In genomic region chr6:118968416-118968815, GRCh38 we compare ENCODE assay signal across 8 cellular contexts. TPM values are rescaled to one million over a fixed set of nuclear protein-coding genes. Genes with fewer than 3 reads are reported as not detected.
A peak's percentile ranks its signal among the peaks of the same experiment; 100 is the strongest.
DNase-seq lines count a peak whose midpoint lies in the region; ATAC-seq and TF ChIP-seq lines count a peak whose summit lies in the region.

No MANE protein-coding gene starts in this region.

- no peaks in the 10 kb centered on the region for H3K9me3 Mint-ChIP-seq in activated T-cell treated with anti-CD3 and anti-CD28 coated beads, Interleukin-2, amount 50 U/mL, for 24 hours

- ATAC-seq in HG03521 (IDR thresholded peaks at IDR 0.05; ENCODE audit: unreplicated experiment) (no peak), GM21737 (IDR thresholded peaks at IDR 0.05; ENCODE audit: unreplicated experiment) (no peak), HG02852 (IDR thresholded peaks at IDR 0.05; ENCODE audit: unreplicated experiment) (no peak)

- DNase-seq in COLO829 (ENCODE audit: low spot score), result peak; percentile 6
- peak; percentile 28 for DNase-seq in LNCaP clone FGC (ENCODE audit: low read depth)
- peak; percentile 4 for DNase-seq in mammary epithelial cell
- peak; percentile 59 for DNase-seq in myocyte (ENCODE audit: low read depth)
- DNase-seq in activated T-cell treated with anti-CD3 and anti-CD28 coated beads, Interleukin-2, amount 50 U/mL, for 24 hours, result no peak

- no peak overlapping the region for H3K27ac Mint-ChIP-seq in activated T-cell treated with anti-CD3 and anti-CD28 coated beads, Interleukin-2, amount 50 U/mL, for 24 hours

- H3K4me1 ChIP-seq in mammary epithelial cell (ENCODE audit: insufficient read depth, low read length), result no peaks in the 10 kb centered on the region

- H3K36me3 ChIP-seq in mammary epithelial cell (ENCODE audit: insufficient read depth, low read length), result no peaks in the 10 kb centered on the region

- H4K20me1 ChIP-seq in mammary epithelial cell (ENCODE audit: insufficient read depth, low read length), result no peaks in the 10 kb centered on the region

- H3K4me3 ChIP-seq in LNCaP clone FGC (ENCODE audit: low read depth, low read length), result no peak overlapping the region
- no peak overlapping the region for H3K4me3 ChIP-seq in mammary epithelial cell (replicated peaks in 1 of 3; ENCODE audit: insufficient read depth in 1 of 3, low read depth in 2 of 3, low read length in 3 of 3)

- no peak overlapping the region for H2AFZ ChIP-seq in mammary epithelial cell (ENCODE audit: low read depth, low read length)

- H3K9me3 ChIP-seq in mammary epithelial cell (replicated peaks; ENCODE audit: insufficient read depth, low read length), result no peaks in the 10 kb centered on the region

- no peaks in the 10 kb centered on the region for H3K79me2 ChIP-seq in mammary epithelial cell (ENCODE audit: insufficient read depth, low read length)

- dilution Hi-C loops in mammary epithelial cell (cut with HindIII; ENCODE audit: low sequenced_read_pairs), result no loop called here

- no peak overlapping the region for H3K27ac ChIP-seq in mammary epithelial cell (ENCODE audit: insufficient read depth, low read depth, low read length)

- peak; percentile 50 for TF ChIP-seq CTCF in LNCaP clone FGC (IDR thresholded peaks at IDR 0.05; ENCODE audit: control insufficient read depth, extremely low read depth, insufficient read depth)
- peak; percentile 28 to 40 for TF ChIP-seq CTCF in mammary epithelial cell (conservative IDR thresholded peaks at IDR 0.05 in 1 of 2, IDR thresholded peaks at IDR 0.05 in 1 of 2; ENCODE audit: extremely low read depth in 1 of 2, insufficient read depth in 1 of 2, low read depth in 1 of 2, low read length in 2 of 2)

- CTCF ChIA-PET in mammary epithelial cell (lab: Charles Lee; ENCODE audit: low non-redundant PET), result no interaction called here

- H3K27me3 ChIP-seq in mammary epithelial cell (ENCODE audit: insufficient read depth, low read length), result no peaks in the 10 kb centered on the region

- H3K36me3 Mint-ChIP-seq in activated T-cell treated with anti-CD3 and anti-CD28 coated beads, Interleukin-2, amount 50 U/mL, for 24 hours (ENCODE audit: low read depth), result peaks cover 20% of the 10 kb centered on the region

- WGBS in mammary epithelial cell (ENCODE audit: low coverage, missing lambda C conversion rate), result 3% methylated on average over 2 of the region's 2 CpGs

- in situ Hi-C loops in mammary epithelial cell (cut with MboI; ENCODE audit: low sequenced_read_pairs in 2 of 2), result loop anchor here (5.0 to 25.0 kb wide), 2 partner anchors 134 to 144 kb away; no protein-coding TSS in a partner anchor

- no peaks in the 10 kb centered on the region for H3K4me1 Mint-ChIP-seq in activated T-cell treated with anti-CD3 and anti-CD28 coated beads, Interleukin-2, amount 50 U/mL, for 24 hours (ENCODE audit: low read depth)

- no peaks in the 10 kb centered on the region for H3K27me3 Mint-ChIP-seq in activated T-cell treated with anti-CD3 and anti-CD28 coated beads, Interleukin-2, amount 50 U/mL, for 24 hours

- no TSS peak for BruUV-seq in mammary epithelial cell (replicated peaks; lab: Mats Ljungman, UMichigan)

- no peak overlapping the region for H3K4me3 Mint-ChIP-seq in activated T-cell treated with anti-CD3 and anti-CD28 coated beads, Interleukin-2, amount 50 U/mL, for 24 hours

- intact Hi-C loops in mammary epithelial cell (cut with micrococcal nuclease), result loop anchor here (1.0 to 10.0 kb wide), 2 partner anchors 142 to 684 kb away; no protein-coding TSS in a partner anchor

- no peak overlapping the region for H3K4me2 ChIP-seq in mammary epithelial cell (ENCODE audit: insufficient read depth, low read depth, low read length)

- no peak overlapping the region for H3K9ac ChIP-seq in mammary epithelial cell (ENCODE audit: insufficient read depth, low read length)

RNA-seq across cellular contexts. Expression of gene MCM9, which starts 33.5 kb away (rescaled TPM):
- 10 to 100 TPM; 12.3 to 15.2 TPM for total RNA-seq in mammary epithelial cell
- polyA plus RNA-seq in mammary epithelial cell, result 1.2 TPM
- polyA minus RNA-seq in mammary epithelial cell, result 9.8 TPM
- total RNA-seq in myocyte, result 11.5 and 18.5 TPM in 2 replicates
- polyA plus RNA-seq in myocyte (2012), result 6.5 TPM
